In genomic region chr12:31973818-31974217, GRCh38 we compare ENCODE assay signal across 1 cellular context.
TF ChIP-seq lines count a peak whose summit lies in the region.

No MANE protein-coding gene starts in this region.

TF ChIP-seq in K562, 482 proteins besides CTCF, POLR2A, EP300 and RAD21:
- TF ChIP-seq NR2F6 (CRISPR knock-in tag; IDR thresholded peaks at IDR 0.05) = no peak
- TF ChIP-seq TARDBP (IDR thresholded peaks at IDR 0.05) = no peak
- no peak for TF ChIP-seq MAFK (IDR thresholded peaks at IDR 0.05; ENCODE audit: low read length)
- no peak for TF ChIP-seq CTCFL (IDR thresholded peaks at IDR 0.05; ENCODE audit: borderline replicate concordance, insufficient read depth, low read depth, low read length, poor library complexity, severe bottlenecking)
- TF ChIP-seq DDX20 (tag; IDR thresholded peaks at IDR 0.05; ENCODE audit: low read depth) = no peak
- no peak for TF ChIP-seq ZNF277 (CRISPR knock-in tag; IDR thresholded peaks at IDR 0.05; ENCODE audit: borderline replicate concordance)
- TF ChIP-seq XRCC3 (IDR thresholded peaks at IDR 0.05) = no peak
- TF ChIP-seq HNRNPK (IDR thresholded peaks at IDR 0.05; ENCODE audit: low read depth, low read length, poor library complexity, severe bottlenecking) = no peak
- TF ChIP-seq RHOXF2B (CRISPR knock-in tag; conservative IDR thresholded peaks at IDR 0.05) = no peak
- TF ChIP-seq ZNF764 (CRISPR knock-in tag; IDR thresholded peaks at IDR 0.05; ENCODE audit: low read depth) = no peak
- TF ChIP-seq DACH1 (IDR thresholded peaks at IDR 0.05; ENCODE audit: partially characterized antibody) = no peak
- no peak for TF ChIP-seq CREB5 (CRISPR knock-in tag; IDR thresholded peaks at IDR 0.05)
- no peak for TF ChIP-seq DPF2 (IDR thresholded peaks at IDR 0.05)
- no peak for TF ChIP-seq ZBTB40 (IDR thresholded peaks at IDR 0.05)
- TF ChIP-seq ZBTB40 (CRISPR knock-in tag; IDR thresholded peaks at IDR 0.05) = no peak
- no peak for TF ChIP-seq NBN (IDR thresholded peaks at IDR 0.05; ENCODE audit: low read depth)
